ENCODE assay signal across 24 cellular contexts in genomic region chr4:38145033-38145673, GRCh38.
DNase-seq lines count a peak whose midpoint lies in the region; ATAC-seq, FAIRE-seq and TF ChIP-seq lines count a peak whose summit lies in the region.
"Had no signal": no experiment of that assay in that cellular context is flagged by ENCODE, and none has a peak within 500 bp of the region (broad histone marks: within the 10 kb centered on the region; RNA-seq: fewer than 3 reads in every experiment).

No MANE protein-coding gene starts in this region.

- H3K4me1 Mint-ChIP-seq in activated T-cell treated with anti-CD3 and anti-CD28 coated beads, Interleukin-2, amount 50 U/mL, for 24 hours (ENCODE audit: low read depth), result peaks cover 8% of the 10 kb centered on the region

- H3K36me3 ChIP-seq in liver (ENCODE audit: control insufficient read depth in 4 of 4, insufficient read depth in 3 of 4, low read depth in 1 of 4, low read length in 3 of 4) (no peaks in the 10 kb centered on the region), HepG2 (replicated peaks in 1 of 2; ENCODE audit: control insufficient read depth in 1 of 2, insufficient read depth in 2 of 2, low read length in 2 of 2) (no peaks in the 10 kb centered on the region; a peak in 1 of 5 replicates), K562 (ENCODE audit: control insufficient read depth, insufficient read depth, low read length) (no peaks in the 10 kb centered on the region), left lung (peaks cover 0 to 7% of the 10 kb centered on the region in 2 donors), gastrocnemius medialis (peaks cover 0 to 8% of the 10 kb centered on the region in 2 donors)
- H3K36me3 ChIP-seq: vagina had no signal

- in situ Hi-C loops in HepG2 (cut with HindIII; ENCODE audit: extremely low pct_ligation_motif_present, low pct_unique_long_range_greater_than_20kb), result no loop called here
- in situ Hi-C loops in K562 (cut with MboI), result no loop called here
- in situ Hi-C loops in gastrocnemius medialis (cut with MboI; ENCODE audit: low sequenced_read_pairs in 4 of 4), result no loop called here

- H4K20me1 ChIP-seq in HepG2 (ENCODE audit: insufficient read depth, low read length), result no peaks in the 10 kb centered on the region
- H4K20me1 ChIP-seq in K562 (replicated peaks; ENCODE audit: control insufficient read depth, insufficient read depth, low read length), result no peaks in the 10 kb centered on the region

- no peak overlapping the region for H3K4me3 Mint-ChIP-seq in activated T-cell treated with anti-CD3 and anti-CD28 coated beads, Interleukin-2, amount 50 U/mL, for 24 hours
- H3K4me3 Mint-ChIP-seq: activated CD4-positive, alpha-beta memory T cell treated with anti-CD3 and anti-CD28 coated beads for 36 hours; effector memory CD8-positive, alpha-beta T cell; T-helper 2 cell treated with Interferon-gamma antibody and Interleukin-4, amounts not matched to agents 5 μg/mL and 100 μg/mL, for 36 hours; WTC11 had no signal

- intact Hi-C loops in HepG2 (cut with micrococcal nuclease; ENCODE audit: unreplicated experiment), result no loop called here
- intact Hi-C loops in K562 (cut with micrococcal nuclease), result no loop called here
- intact Hi-C loops in left lung (cut with DNase I), result no loop called here
- intact Hi-C loops in gastrocnemius medialis (cut with DNase I; ENCODE audit: low total_unique reads), result no loop called here

- H3K9me3 ChIP-seq in liver (ENCODE audit: control insufficient read depth in 4 of 4, low read length in 3 of 4) (no peaks in the 10 kb centered on the region), HepG2 (ENCODE audit: low read length) (no peaks in the 10 kb centered on the region), K562 (replicated peaks; ENCODE audit: control insufficient read depth, insufficient read depth, low read depth, low read length) (no peaks in the 10 kb centered on the region), left lung (no peaks in the 10 kb centered on the region), gastrocnemius medialis (no peaks in the 10 kb centered on the region)
- H3K9me3 ChIP-seq: SK-N-SH, vagina had no signal

- H3K27me3 ChIP-seq in liver (ENCODE audit: control insufficient read depth in 4 of 4, insufficient read depth in 4 of 4, low read length in 3 of 4) (no peaks in the 10 kb centered on the region), HepG2 (ENCODE audit: control insufficient read depth in 1 of 2, insufficient read depth in 2 of 2, low read length in 2 of 2) (no peaks in the 10 kb centered on the region), K562 (ENCODE audit: control insufficient read depth in 2 of 2, insufficient read depth in 2 of 2, low read length in 2 of 2) (peaks cover 20 to 23% of the 10 kb centered on the region in 2 experiments), left lung (no peaks in the 10 kb centered on the region), gastrocnemius medialis (no peaks in the 10 kb centered on the region)
- H3K27me3 ChIP-seq: vagina had no signal

- TF ChIP-seq EP300 in HepG2 (IDR thresholded peaks at IDR 0.05; ENCODE audit: low read depth in 2 of 2, low read length in 2 of 2) (no peak), HepG2 (CRISPR knock-in tag; IDR thresholded peaks at IDR 0.05; ENCODE audit: borderline replicate concordance) (no peak), K562 (IDR thresholded peaks at IDR 0.05; ENCODE audit: low read length) (no peak)

- H3K4me2 ChIP-seq in HepG2 (ENCODE audit: low read depth, low read length), result no peak overlapping the region
- H3K4me2 ChIP-seq in K562 (ENCODE audit: insufficient read depth, low read length), result no peak overlapping the region
- H3K4me2 ChIP-seq: SK-N-SH had no signal

- H3K79me2 ChIP-seq in HepG2 (ENCODE audit: insufficient read depth, low read length) (no peaks in the 10 kb centered on the region), K562 (ENCODE audit: control insufficient read depth, insufficient read depth, low read length) (no peaks in the 10 kb centered on the region)

- no peak overlapping the region for H3K4me3 ChIP-seq in liver (ENCODE audit: low read depth in 1 of 3, low read length in 3 of 3)
- no peak overlapping the region for H3K4me3 ChIP-seq in HepG2 (replicated peaks in 1 of 3; ENCODE audit: insufficient read depth in 1 of 3, low read depth in 2 of 3, low read length in 3 of 3)
- no peak overlapping the region for H3K4me3 ChIP-seq in K562
- no peak overlapping the region for H3K4me3 ChIP-seq in left lung
- no peak overlapping the region for H3K4me3 ChIP-seq in gastrocnemius medialis
- H3K4me3 ChIP-seq: vagina had no signal

- H3K36me3 Mint-ChIP-seq in activated T-cell treated with anti-CD3 and anti-CD28 coated beads, Interleukin-2, amount 50 U/mL, for 24 hours (ENCODE audit: low read depth), result peaks cover 6% of the 10 kb centered on the region
- H3K36me3 Mint-ChIP-seq: WTC11 had no signal

- H2AFZ ChIP-seq in HepG2 (ENCODE audit: low read length), result no peak overlapping the region
- no peak overlapping the region for H2AFZ ChIP-seq in K562 (ENCODE audit: low read depth, low read length)

- no peaks in the 10 kb centered on the region for H3K9me3 Mint-ChIP-seq in activated T-cell treated with anti-CD3 and anti-CD28 coated beads, Interleukin-2, amount 50 U/mL, for 24 hours
- H3K9me3 Mint-ChIP-seq: activated CD4-positive, alpha-beta memory T cell treated with anti-CD3 and anti-CD28 coated beads for 36 hours; effector memory CD8-positive, alpha-beta T cell; T-helper 2 cell treated with Interferon-gamma antibody and Interleukin-4, amounts not matched to agents 5 μg/mL and 100 μg/mL, for 36 hours; WTC11 had no signal

- POLR2A ChIA-PET in HepG2 (lab: Yijun Ruan, JAX), result interaction anchor here (1.5 to 1.6 kb wide), 2 partner anchors 12 to 15 kb away, joined by 5 to 11 read pairs; no protein-coding TSS in a partner anchor
- POLR2A ChIA-PET in K562 (lab: Yijun Ruan, JAX), result no interaction called here

- no peak for ATAC-seq in HepG2
- ATAC-seq in K562, result no peak
- ATAC-seq in left lung, result peak; percentile 76
- no peak for ATAC-seq in gastrocnemius medialis
- ATAC-seq: effector memory CD8-positive, alpha-beta T cell; WTC11 had no signal

- CTCF ChIA-PET in HepG2 (lab: Yijun Ruan, JAX; ENCODE audit: low intra/inter-chr PET ratio, low total read pairs), result no interaction called here
- CTCF ChIA-PET in K562 (lab: Yijun Ruan, JAX; ENCODE audit: low intra/inter-chr PET ratio), result no interaction called here

- BruUV-seq in HepG2 (replicated peaks; lab: Mats Ljungman, UMichigan) (no TSS peak), K562 (replicated peaks; lab: Mats Ljungman, UMichigan) (no TSS peak)

- H3K9me1 ChIP-seq in K562 (ENCODE audit: control insufficient read depth, insufficient read depth, low read length), result no peaks in the 10 kb centered on the region

- FAIRE-seq in HepG2 (lab: Jason Lieb, UNC), result no peak
- no peak for FAIRE-seq in K562 (lab: Jason Lieb, UNC)
- FAIRE-seq: islet of Langerhans, RCC 7860 had no signal

- no peak for TF ChIP-seq CTCF in liver (IDR thresholded peaks at IDR 0.05; ENCODE audit: low read depth, low read length, missing input control)
- no peak for TF ChIP-seq CTCF in HepG2 (CRISPR knock-in tag; IDR thresholded peaks at IDR 0.05)
- TF ChIP-seq CTCF in K562 (IDR thresholded peaks at IDR 0.05 in 2 of 3, conservative IDR thresholded peaks at IDR 0.05 in 1 of 3; ENCODE audit: insufficient read depth in 2 of 3, low read depth in 1 of 3, low read length in 3 of 3), result no peak
- TF ChIP-seq CTCF in left lung (IDR thresholded peaks at IDR 0.05), result no peak
- no peak for TF ChIP-seq CTCF in gastrocnemius medialis (IDR thresholded peaks at IDR 0.05 in 4 of 5, conservative IDR thresholded peaks at IDR 0.05 in 1 of 5)

- H3K9ac ChIP-seq in liver (ENCODE audit: low read depth in 1 of 2, low read length in 2 of 2) (no peak overlapping the region), HepG2 (ENCODE audit: insufficient read depth, low read depth, low read length) (no peak overlapping the region), K562 (ENCODE audit: insufficient read depth in 1 of 2, low read depth in 2 of 2, low read length in 2 of 2) (no peak overlapping the region)
- H3K9ac ChIP-seq: SK-N-SH had no signal

- peak overlapping the region; percentile 15 to 33 for H3K27ac ChIP-seq in liver (ENCODE audit: low read depth in 1 of 2, low read length in 2 of 2)
- H3K27ac ChIP-seq in HepG2 (ENCODE audit: extremely low read length, insufficient read depth, low read length), result no peak overlapping the region
- H3K27ac ChIP-seq in K562 (ENCODE audit: extremely low read depth, low read depth, low read length), result no peak overlapping the region
- H3K27ac ChIP-seq in left lung, result no peak overlapping the region
- H3K27ac ChIP-seq in gastrocnemius medialis, result no peak overlapping the region
- H3K27ac ChIP-seq: vagina had no signal

- no peaks in the 10 kb centered on the region for H3K27me3 Mint-ChIP-seq in activated T-cell treated with anti-CD3 and anti-CD28 coated beads, Interleukin-2, amount 50 U/mL, for 24 hours
- H3K27me3 Mint-ChIP-seq: activated CD4-positive, alpha-beta memory T cell treated with anti-CD3 and anti-CD28 coated beads for 36 hours; effector memory CD8-positive, alpha-beta T cell had no signal

- no peak for TF ChIP-seq POLR2A in HepG2 (IDR thresholded peaks at IDR 0.05; ENCODE audit: insufficient read depth in 1 of 2, low read depth in 2 of 2, low read length in 2 of 2)
- TF ChIP-seq POLR2A in K562 (conservative IDR thresholded peaks at IDR 0.05), result no peak
- no peak for TF ChIP-seq POLR2A in gastrocnemius medialis (IDR thresholded peaks at IDR 0.05)

- H3K27ac Mint-ChIP-seq in activated T-cell treated with anti-CD3 and anti-CD28 coated beads, Interleukin-2, amount 50 U/mL, for 24 hours, result no peak overlapping the region
- H3K27ac Mint-ChIP-seq: activated CD4-positive, alpha-beta memory T cell treated with anti-CD3 and anti-CD28 coated beads for 36 hours; effector memory CD8-positive, alpha-beta T cell; T-helper 2 cell treated with Interferon-gamma antibody and Interleukin-4, amounts not matched to agents 5 μg/mL and 100 μg/mL, for 36 hours; WTC11 had no signal

- 79% methylated on average over 4 of the region's 4 CpGs for WGBS in liver
- 88% methylated on average over 4 of the region's 4 CpGs for WGBS in HepG2 (ENCODE audit: low lambda C conversion rate)
- 2% methylated on average over 4 of the region's 4 CpGs for WGBS in K562 (ENCODE audit: insufficient coverage, low coverage, missing lambda C conversion rate)

- H3K4me1 ChIP-seq in liver (ENCODE audit: control insufficient read depth in 4 of 4, insufficient read depth in 4 of 4, low read length in 3 of 4) (peaks cover 4 to 31% (median 20%) of the 10 kb centered on the region in 4 donors), HepG2 (ENCODE audit: insufficient read depth, low read length) (peaks cover 49% of the 10 kb centered on the region), K562 (replicated peaks in 1 of 2; ENCODE audit: control insufficient read depth in 2 of 2, insufficient read depth in 2 of 2, low read length in 2 of 2) (no peaks in the 10 kb centered on the region), left lung (peaks cover 0 to 7% of the 10 kb centered on the region in 2 donors), gastrocnemius medialis (no peaks in the 10 kb centered on the region)

- DNase-seq in HepG2 (ENCODE audit: low spot score) (no peak), K562 (ENCODE audit: extremely low read depth in 1 of 4, low spot score in 3 of 4) (no peak), left lung (no peak), gastrocnemius medialis (no peak), Ammon's horn (ENCODE audit: low spot score) (no peak), NCI-H2029 treated with DMSO at 0.1 percent for 48 hours (lab: John Stamatoyannopoulos, UW) (no peak)
- DNase-seq in activated T-cell treated with anti-CD3 and anti-CD28 coated beads, Interleukin-2, amount 50 U/mL, for 24 hours, result no peak
- DNase-seq: activated CD4-positive, alpha-beta memory T cell treated with anti-CD3 and anti-CD28 coated beads for 36 hours; activated naive CD4-positive, alpha-beta T cell; anterior cingulate cortex; effector memory CD8-positive, alpha-beta T cell; hippocampal formation; NCI-H1930; NCI-H510A treated with DMSO at 0.1 percent for 48 hours; SK-N-SH; stimulated activated CD4-positive, alpha-beta T cell treated with anti-CD3 and anti-CD28 coated beads, Interleukin-12 subunit alpha, Interleukin-12 subunit beta, amount 100 ng/mL, for 4 hours; stimulated activated CD8-positive, alpha-beta memory T cell treated with anti-CD3 and anti-CD28 coated beads, Interleukin-4, amount 100 ng/mL, for 48 hours; substantia nigra had no signal

- TF ChIP-seq RAD21 in liver (IDR thresholded peaks at IDR 0.05) (no peak), HepG2 (CRISPR knock-in tag; IDR thresholded peaks at IDR 0.05) (no peak), K562 (CRISPR knock-in tag; conservative IDR thresholded peaks at IDR 0.05 in 1 of 2, IDR thresholded peaks at IDR 0.05 in 1 of 2) (no peak)

Comparison
In these comparisons a context has a peak if more than half of its experiments do, and no peak if none do; other contexts are left out.
1. H3K27ac ChIP-seq: peak in liver (2 of 2); none in HepG2 (single experiment), K562 (single experiment), left lung (0 of 2) and gastrocnemius medialis (0 of 4).